In the genomic region with DNA sequence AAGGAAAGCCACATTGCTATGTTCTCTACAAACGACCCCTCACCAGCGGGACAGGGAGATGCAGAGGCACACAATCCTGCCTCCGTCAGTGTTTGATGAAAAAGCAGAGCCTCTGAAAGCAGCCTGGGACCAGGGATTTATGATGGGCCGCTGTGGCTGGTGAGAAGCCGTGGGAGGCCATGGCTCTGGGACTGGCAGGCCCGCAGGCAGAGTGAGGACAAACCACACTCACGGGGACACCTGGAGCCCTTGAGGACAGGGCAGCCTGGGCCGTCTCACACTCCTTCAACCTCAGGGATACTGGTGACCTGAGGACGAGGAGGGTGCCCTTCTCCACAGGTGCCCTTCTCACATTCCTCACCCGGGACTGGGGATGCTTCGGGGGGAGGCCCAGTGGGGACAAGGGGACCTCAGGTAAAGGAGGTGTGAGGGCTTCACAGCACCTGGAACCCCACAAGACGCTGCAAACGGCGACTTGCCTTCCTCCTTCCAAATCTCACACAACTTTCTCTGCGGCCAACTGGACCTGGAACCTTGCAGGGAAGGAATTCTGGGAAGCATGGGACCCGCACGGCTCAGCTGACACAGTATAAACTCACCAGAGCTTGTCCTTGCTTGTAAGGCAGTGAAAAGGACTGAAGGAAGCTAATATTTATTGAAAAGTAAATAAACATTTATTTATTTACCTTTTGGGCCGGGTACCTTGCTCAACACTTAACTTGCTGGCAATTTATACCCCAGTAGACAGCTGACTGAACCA, we compare ENCODE assay signal across 1 cellular context.
TF ChIP-seq lines count a peak whose summit lies in the region.

No MANE protein-coding gene starts in this region.

TF ChIP-seq in HepG2, 621 proteins besides CTCF, POLR2A, EP300 and RAD21 (continued from another document):
- TF ChIP-seq, protein P1, sequence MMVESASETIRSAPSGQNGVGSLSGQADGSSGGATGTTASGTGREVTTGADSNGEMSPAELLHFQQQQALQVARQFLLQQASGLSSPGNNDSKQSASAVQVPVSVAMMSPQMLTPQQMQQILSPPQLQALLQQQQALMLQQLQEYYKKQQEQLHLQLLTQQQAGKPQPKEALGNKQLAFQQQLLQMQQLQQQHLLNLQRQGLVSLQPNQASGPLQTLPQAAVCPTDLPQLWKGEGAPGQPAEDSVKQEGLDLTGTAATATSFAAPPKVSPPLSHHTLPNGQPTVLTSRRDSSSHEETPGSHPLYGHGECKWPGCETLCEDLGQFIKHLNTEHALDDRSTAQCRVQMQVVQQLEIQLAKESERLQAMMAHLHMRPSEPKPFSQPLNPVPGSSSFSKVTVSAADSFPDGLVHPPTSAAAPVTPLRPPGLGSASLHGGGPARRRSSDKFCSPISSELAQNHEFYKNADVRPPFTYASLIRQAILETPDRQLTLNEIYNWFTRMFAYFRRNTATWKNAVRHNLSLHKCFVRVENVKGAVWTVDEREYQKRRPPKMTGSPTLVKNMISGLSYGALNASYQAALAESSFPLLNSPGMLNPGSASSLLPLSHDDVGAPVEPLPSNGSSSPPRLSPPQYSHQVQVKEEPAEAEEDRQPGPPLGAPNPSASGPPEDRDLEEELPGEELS (CRISPR knock-in tag; IDR thresholded peaks at IDR 0.05): no peak
- TF ChIP-seq, protein P2, sequence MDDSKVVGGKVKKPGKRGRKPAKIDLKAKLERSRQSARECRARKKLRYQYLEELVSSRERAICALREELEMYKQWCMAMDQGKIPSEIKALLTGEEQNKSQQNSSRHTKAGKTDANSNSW (CRISPR knock-in tag; IDR thresholded peaks at IDR 0.05; ENCODE audit: borderline replicate concordance): no peak
- no peak for TF ChIP-seq NR1H2 (CRISPR knock-in tag; IDR thresholded peaks at IDR 0.05; ENCODE audit: borderline replicate concordance, low read depth)
- TF ChIP-seq ZNF256 (CRISPR knock-in tag; conservative IDR thresholded peaks at IDR 0.05): no peak
- TF ChIP-seq ZNF33A (CRISPR knock-in tag; IDR thresholded peaks at IDR 0.05; ENCODE audit: borderline replicate concordance): no peak
